Comparison of ENCODE assay signal across 30 cellular contexts in genomic region chr2:100747551-100747950, GRCh38.
DNase-seq lines count a peak whose midpoint lies in the region; ATAC-seq, FAIRE-seq and TF ChIP-seq lines count a peak whose summit lies in the region.
"Had no signal": no experiment of that assay in that cellular context is flagged by ENCODE, and none has a peak within 500 bp of the region (broad histone marks: within the 10 kb centered on the region; RNA-seq: fewer than 3 reads in every experiment).

No MANE protein-coding gene starts in this region.

- peak overlapping the region; percentile 68; the same call in 1 of the 2 replicates for H3K23ac ChIP-seq in IMR-90 (ENCODE audit: low read depth, low read length)

- peaks cover 7 to 42% (median 25%) of the 10 kb centered on the region in 10 experiments; a peak in 18 of 20 replicates for H3K4me1 ChIP-seq in BLaER1 treated with 17β-estradiol and CSF1 and Interleukin-3, amounts not matched to agents 10 nM and 100 nM
- H3K4me1 ChIP-seq in IMR-90 (ENCODE audit: control insufficient read depth, insufficient read depth, low read length), result peaks cover 29% of the 10 kb centered on the region
- H3K4me1 ChIP-seq in left lung, result peaks cover 0 to 3% of the 10 kb centered on the region in 2 donors
- H3K4me1 ChIP-seq in tibial nerve, result peaks cover 0 to 5% (median 0%) of the 10 kb centered on the region in 4 donors
- H3K4me1 ChIP-seq: Peyer's patch had no signal

- H3K27me3 ChIP-seq in BLaER1 treated with 17β-estradiol and CSF1 and Interleukin-3, amounts not matched to agents 10 nM and 100 nM, result no peaks in the 10 kb centered on the region
- H3K27me3 ChIP-seq in IMR-90 (ENCODE audit: control insufficient read depth, insufficient read depth, low read length), result no peaks in the 10 kb centered on the region
- H3K27me3 ChIP-seq in bronchial epithelial cell (ENCODE audit: control insufficient read depth, insufficient read depth, low read length), result no peaks in the 10 kb centered on the region
- no peaks in the 10 kb centered on the region for H3K27me3 ChIP-seq in left lung
- H3K27me3 ChIP-seq in tibial nerve, result no peaks in the 10 kb centered on the region
- H3K27me3 ChIP-seq: adrenal gland, cardiac muscle cell, gastrocnemius medialis, Peyer's patch, vagina had no signal

- H2BK15ac ChIP-seq in IMR-90 (ENCODE audit: low read depth, low read length), result peak overlapping the region; percentile 81

- peak overlapping the region; percentile 77; the same call in 1 of the 2 replicates for H4K5ac ChIP-seq in IMR-90 (ENCODE audit: low read depth, low read length)

- H3K56ac ChIP-seq in IMR-90 (ENCODE audit: extremely low read depth, insufficient read depth, low read length), result 0 out of 2 replicates have a peak overlapping the region, but pooled peaks have one; percentile 42

- peak overlapping the region; percentile 81 for H3K18ac ChIP-seq in IMR-90 (ENCODE audit: low read depth, low read length)

- POLR2A ChIA-PET in IMR-90 (lab: Charles Lee; ENCODE audit: unreplicated experiment), result interaction anchor here (0.6 kb wide), 1 partner anchor 1261 kb away, joined by 6 read pairs; no protein-coding TSS in a partner anchor

- peak overlapping the region; percentile 91 for H2BK120ac ChIP-seq in IMR-90 (ENCODE audit: low read depth, low read length)

- no peak overlapping the region for H3K27ac ChIP-seq in BLaER1 treated with 17β-estradiol and CSF1 and Interleukin-3, amounts not matched to agents 10 nM and 100 nM
- H3K27ac ChIP-seq in IMR-90 (ENCODE audit: insufficient read depth, low read length) (peak overlapping the region; percentile 41), left lung (no peak overlapping the region), tibial nerve (no peak overlapping the region)
- H3K27ac ChIP-seq: adrenal gland, cardiac muscle cell, coronary artery, gastrocnemius medialis, Peyer's patch, psoas muscle, vagina had no signal

- H2BK20ac ChIP-seq in IMR-90 (ENCODE audit: low read depth, low read length), result peak overlapping the region; percentile 86

- in situ Hi-C loops in IMR-90 (cut with MboI; ENCODE audit: low sequenced_read_pairs), result no loop called here

- no peak overlapping the region for H3K4me3 ChIP-seq in BLaER1 treated with 17β-estradiol and CSF1 and Interleukin-3, amounts not matched to agents 10 nM and 100 nM
- H3K4me3 ChIP-seq in IMR-90 (ENCODE audit: insufficient read depth, low read depth, low read length) (no peak overlapping the region), bronchial epithelial cell (ENCODE audit: low read depth, low read length) (no peak overlapping the region), left lung (no peak overlapping the region), tibial nerve (no peak overlapping the region)
- H3K4me3 ChIP-seq: adrenal gland, cardiac muscle cell, coronary artery, gastrocnemius medialis, Peyer's patch, psoas muscle, vagina had no signal

- BruUV-seq in IMR-90 (replicated peaks; lab: Mats Ljungman, UMichigan), result no TSS peak

- no peak overlapping the region for H2AK9ac ChIP-seq in IMR-90 (replicated peaks; ENCODE audit: low read depth, low read length, poor library complexity)

- H3K79me1 ChIP-seq in IMR-90 (ENCODE audit: low read depth in 1 of 2, low read length in 2 of 2), result no peaks in the 10 kb centered on the region

- no peak for FAIRE-seq in bronchial epithelial cell (lab: Jason Lieb, UNC)
- FAIRE-seq: GM19239 had no signal

- no peak for TF ChIP-seq EP300 in tibial nerve (IDR thresholded peaks at IDR 0.05)

- peaks cover 29% of the 10 kb centered on the region for H3K9me1 ChIP-seq in IMR-90 (ENCODE audit: insufficient read depth, low read length)

- CTCF ChIA-PET in IMR-90 (lab: Yijun Ruan, JAX), result no interaction called here

- peak overlapping the region; percentile 7 to 88 for H4K8ac ChIP-seq in IMR-90 (ENCODE audit: low read depth in 2 of 2, low read length in 2 of 2)

- ATAC-seq in IMR-90 (ENCODE audit: low read depth), result peak; percentile 6; the same call in 1 of the 2 replicates
- ATAC-seq in left lung, result peak; percentile 26
- ATAC-seq in HG03135 (IDR thresholded peaks at IDR 0.05; ENCODE audit: unreplicated experiment), result no peak
- ATAC-seq: gastrocnemius medialis; naive thymus-derived CD4-positive, alpha-beta T cell; psoas muscle; stimulated activated naive CD8-positive, alpha-beta T cell treated with anti-CD3 and anti-CD28 coated beads, Interleukin-15, Interleukin-2, amounts not matched to agents 100 U/mL and 50 U/mL, for 24 hours had no signal

- H2AFZ ChIP-seq in IMR-90 (replicated peaks; ENCODE audit: low read length, poor library complexity), result peak overlapping the region; percentile 46

- peak overlapping the region; percentile 86 for H3K14ac ChIP-seq in IMR-90 (replicated peaks; ENCODE audit: low read depth, low read length)

- dilution Hi-C loops in IMR-90 (cut with HindIII; ENCODE audit: low sequenced_read_pairs, unreplicated experiment), result no loop called here

- TF ChIP-seq CTCF in IMR-90 (conservative IDR thresholded peaks at IDR 0.05; ENCODE audit: low read depth, low read length), result no peak
- TF ChIP-seq CTCF in bronchial epithelial cell (IDR thresholded peaks at IDR 0.05; ENCODE audit: insufficient read depth, low read length, severe bottlenecking), result no peak
- no peak for TF ChIP-seq CTCF in left lung (IDR thresholded peaks at IDR 0.05)
- no peak for TF ChIP-seq CTCF in tibial nerve (IDR thresholded peaks at IDR 0.05)

- H3K9me3 ChIP-seq in BLaER1 treated with 17β-estradiol and CSF1 and Interleukin-3, amounts not matched to agents 10 nM and 100 nM (replicated peaks in 1 of 11), result peaks cover 0 to 13% (median 0%) of the 10 kb centered on the region in 11 experiments; a peak in 8 of 22 replicates
- H3K9me3 ChIP-seq in IMR-90 (ENCODE audit: control insufficient read depth, insufficient read depth, low read length), result no peaks in the 10 kb centered on the region
- no peaks in the 10 kb centered on the region for H3K9me3 ChIP-seq in left lung
- no peaks in the 10 kb centered on the region for H3K9me3 ChIP-seq in tibial nerve
- H3K9me3 ChIP-seq: adrenal gland, gastrocnemius medialis, Peyer's patch, psoas muscle, vagina had no signal

- DNase-seq in IMR-90 (peak; percentile 56), bronchial epithelial cell (ENCODE audit: low read depth) (peak; percentile 63), left lung (no peak), epidermal melanocyte (ENCODE audit: insufficient read length, low spot score) (no peak), medulla oblongata (ENCODE audit: extremely low spot score) (no peak), tibial nerve (ENCODE audit: low spot score in 2 of 2) (no peak)
- DNase-seq: activated B cell treated with CpG ODN at 0.5 μM for 24 hours; activated naive CD4-positive, alpha-beta T cell treated with Interleukin-2 at 50 U/mL for 16 hours; adrenal gland; CD8-positive, alpha-beta memory T cell; DMS53; effector memory CD4-positive, alpha-beta T cell; gastrocnemius medialis; naive thymus-derived CD4-positive, alpha-beta T cell; NCI-H1048; NCI-H1694 treated with DMSO at 0.1 percent for 48 hours; NCI-H2171; NCI-H510A treated with DMSO at 0.1 percent for 48 hours; NK-92 treated with Interleukin-12 subunit alpha and Interleukin-12 subunit beta, amount 100 ng/mL, for 24 hours; Peyer's patch; psoas muscle; SIG-M5; stimulated activated naive CD8-positive, alpha-beta T cell treated with anti-CD3 and anti-CD28 coated beads, Interleukin-15, Interleukin-2, amounts not matched to agents 100 U/mL and 50 U/mL, for 24 hours; T1000 had no signal

- H3K4me2 ChIP-seq in BLaER1 treated with 17β-estradiol and CSF1 and Interleukin-3, amounts not matched to agents 10 nM and 100 nM, result peak overlapping the region in 7 of 11 experiments; percentile 11 to 48 (median 15); a peak in 7 of 22 replicates
- peak overlapping the region; percentile 37 for H3K4me2 ChIP-seq in IMR-90 (ENCODE audit: low read depth, low read length)

- H2BK5ac ChIP-seq in IMR-90 (ENCODE audit: low read depth, low read length, poor library complexity, severe bottlenecking), result peak overlapping the region; percentile 91

- peak overlapping the region; percentile 90; the same call in 1 of the 2 replicates for H2AK5ac ChIP-seq in IMR-90 (ENCODE audit: low read depth, low read length)

- no peak overlapping the region for H3K9ac ChIP-seq in BLaER1 treated with 17β-estradiol and CSF1 and Interleukin-3, amounts not matched to agents 10 nM and 100 nM
- no peak overlapping the region for H3K9ac ChIP-seq in IMR-90 (ENCODE audit: low read depth, low read length)

- no peak for TF ChIP-seq RAD21 in IMR-90 (IDR thresholded peaks at IDR 0.05; ENCODE audit: low read length)

- H3K4ac ChIP-seq in IMR-90 (ENCODE audit: low read depth, low read length), result peak overlapping the region; percentile 92

- no peaks in the 10 kb centered on the region for H3K36me3 ChIP-seq in BLaER1 treated with 17β-estradiol and CSF1 and Interleukin-3, amounts not matched to agents 10 nM and 100 nM
- H3K36me3 ChIP-seq in IMR-90 (ENCODE audit: control insufficient read depth, insufficient read depth, low read length), result no peaks in the 10 kb centered on the region
- H3K36me3 ChIP-seq in bronchial epithelial cell (ENCODE audit: control insufficient read depth, insufficient read depth, low read length), result no peaks in the 10 kb centered on the region
- no peaks in the 10 kb centered on the region for H3K36me3 ChIP-seq in left lung
- H3K36me3 ChIP-seq in tibial nerve, result no peaks in the 10 kb centered on the region
- H3K36me3 ChIP-seq: adrenal gland, cardiac muscle cell, gastrocnemius medialis, Peyer's patch, vagina had no signal

- intact Hi-C loops in IMR-90 (cut with micrococcal nuclease) (no loop called here), left lung (cut with DNase I) (no loop called here)

- peak overlapping the region; percentile 88 for H4K91ac ChIP-seq in IMR-90 (ENCODE audit: insufficient read depth, low read depth, low read length)

- TF ChIP-seq POLR2A in IMR-90 (IDR thresholded peaks at IDR 0.05; ENCODE audit: low read depth, low read length), result no peak
- no peak for TF ChIP-seq POLR2A in tibial nerve (IDR thresholded peaks at IDR 0.05)

- 100% methylated on average over 1 of the region's 2 CpGs; no CpG with 5 or more reads in 1 of the 2 experiments for WGBS in IMR-90 (ENCODE audit: extremely low coverage in 2 of 2, insufficient read length in 1 of 2), 2 experiments
- WGBS in tibial nerve, 2 donors, result 90 to 98% methylated on average over 2 of the region's 2 CpGs

- H4K20me1 ChIP-seq in BLaER1 treated with 17β-estradiol and CSF1 and Interleukin-3, amounts not matched to agents 10 nM and 100 nM, result no peaks in the 10 kb centered on the region
- peaks cover 4% of the 10 kb centered on the region; the same call in 1 of the 2 replicates for H4K20me1 ChIP-seq in IMR-90 (ENCODE audit: insufficient read depth, low read length)

TF ChIP-seq in IMR-90, 13 proteins besides CTCF, POLR2A, EP300 and RAD21:
- TF ChIP-seq CEBPB (IDR thresholded peaks at IDR 0.05; ENCODE audit: low read depth, low read length), result peak; percentile 8; the same call in 1 of the 2 replicates
- TF ChIP-seq SMC3 (IDR thresholded peaks at IDR 0.05; ENCODE audit: low read depth, low read length), result no peak

Comparison
In these comparisons a context has a peak if more than half of its experiments do, and no peak if none do; other contexts are left out.
1. DNase-seq: peak in IMR-90 (single experiment) and bronchial epithelial cell (single experiment); none in left lung (0 of 2), epidermal melanocyte (single experiment), medulla oblongata (single experiment) and tibial nerve (0 of 2).